8 cellular contexts compared by ENCODE assay signal in genomic region chr7:105269397-105269796, GRCh38.
DNase-seq lines count a peak whose midpoint lies in the region; ATAC-seq, FAIRE-seq and TF ChIP-seq lines count a peak whose summit lies in the region.

No MANE protein-coding gene starts in this region.

- H3K36me3 ChIP-seq in HUES48 (ENCODE audit: control insufficient read depth, insufficient read depth, low read length) (no peaks in the 10 kb centered on the region), vagina (no peaks in the 10 kb centered on the region)

- H3K27me3 ChIP-seq in HUES48 (ENCODE audit: control insufficient read depth, insufficient read depth, low read length) (no peaks in the 10 kb centered on the region), vagina (no peaks in the 10 kb centered on the region)

- DNase-seq in activated T-cell treated with anti-CD3 and anti-CD28 coated beads, Interleukin-2, amount 50 U/mL, for 4 hours = no peak
- DNase-seq in activated T-cell treated with anti-CD3 and anti-CD28 coated beads, Interleukin-2, amount 50 U/mL, for 48 hours = no peak
- DNase-seq in medulla oblongata (ENCODE audit: extremely low spot score) = peak; percentile 60
- DNase-seq in vagina (ENCODE audit: extremely low spot score in 2 of 2) = no peak
- DNase-seq in GM12891 (ENCODE audit: insufficient read length, low spot score) = no peak
- DNase-seq in NCI-H345 (lab: John Stamatoyannopoulos, UW) = no peak

- TF ChIP-seq POLR2A in vagina (IDR thresholded peaks at IDR 0.05) (no peak), GM12891 (IDR thresholded peaks at IDR 0.05; ENCODE audit: low read depth, low read length) (no peak)

- H3K9me3 Mint-ChIP-seq in activated T-cell treated with anti-CD3 and anti-CD28 coated beads, Interleukin-2, amount 50 U/mL, for 4 hours = no peaks in the 10 kb centered on the region
- H3K9me3 Mint-ChIP-seq in brain = no peaks in the 10 kb centered on the region

- H3K27ac Mint-ChIP-seq in brain = peak overlapping the region; percentile 91 to 99 (median 96)

- H3K4me3 Mint-ChIP-seq in activated T-cell treated with anti-CD3 and anti-CD28 coated beads, Interleukin-2, amount 50 U/mL, for 4 hours = peak overlapping the region; percentile 90
- H3K4me3 Mint-ChIP-seq in brain = peak overlapping the region; percentile 79 to 98 (median 89)

- H3K9ac ChIP-seq in HUES48 (ENCODE audit: low read depth, low read length) = no peak overlapping the region

- intact Hi-C loops in vagina (cut with DNase I) = no loop called here

- H3K27me3 Mint-ChIP-seq in activated T-cell treated with anti-CD3 and anti-CD28 coated beads, Interleukin-2, amount 50 U/mL, for 4 hours (ENCODE audit: low read depth) = no peaks in the 10 kb centered on the region
- peaks cover 5% of the 10 kb centered on the region for H3K27me3 Mint-ChIP-seq in brain

- no peak for TF ChIP-seq CTCF in brain (conservative IDR thresholded peaks at IDR 0.05)
- no peak for TF ChIP-seq CTCF in vagina (IDR thresholded peaks at IDR 0.05)

- no peaks in the 10 kb centered on the region for H3K36me3 Mint-ChIP-seq in activated T-cell treated with anti-CD3 and anti-CD28 coated beads, Interleukin-2, amount 50 U/mL, for 4 hours (ENCODE audit: insufficient read depth)
- no peaks in the 10 kb centered on the region for H3K36me3 Mint-ChIP-seq in brain

- FAIRE-seq in GM12891 (lab: Jason Lieb, UNC) = no peak

- H3K27ac ChIP-seq in HUES48 (ENCODE audit: low read depth, low read length) = peak overlapping the region; percentile 11
- peak overlapping the region; percentile 82 for H3K27ac ChIP-seq in vagina

- H3K9me3 ChIP-seq in HUES48 (ENCODE audit: control insufficient read depth, insufficient read depth, low read length) (no peaks in the 10 kb centered on the region), vagina (no peaks in the 10 kb centered on the region)

- H3K4me3 ChIP-seq in HUES48 (ENCODE audit: low read depth, low read length) = no peak overlapping the region
- peak overlapping the region; percentile 36 to 42 for H3K4me3 ChIP-seq in vagina

- H3K4me1 ChIP-seq in HUES48 (ENCODE audit: control insufficient read depth, insufficient read depth, low read length) (peaks cover 18% of the 10 kb centered on the region), vagina (peaks cover 41% of the 10 kb centered on the region)

- ATAC-seq in activated T-cell treated with anti-CD3 and anti-CD28 coated beads, Interleukin-2, amount 50 U/mL, for 4 hours = no peak

- peaks cover 64% of the 10 kb centered on the region for H3K4me1 Mint-ChIP-seq in activated T-cell treated with anti-CD3 and anti-CD28 coated beads, Interleukin-2, amount 50 U/mL, for 4 hours (ENCODE audit: low read depth)
- peaks cover 49% of the 10 kb centered on the region for H3K4me1 Mint-ChIP-seq in brain

TF ChIP-seq in GM12891, 5 proteins besides CTCF, POLR2A, EP300 and RAD21:
- TF ChIP-seq POLR2AphosphoS5 (IDR thresholded peaks at IDR 0.05; ENCODE audit: low read depth, low read length) = no peak
- no peak for TF ChIP-seq POU2F2 (IDR thresholded peaks at IDR 0.05; ENCODE audit: low read depth, low read length)
- TF ChIP-seq PAX5 (IDR thresholded peaks at IDR 0.05; ENCODE audit: insufficient read depth, low read length, severe bottlenecking) = no peak
- TF ChIP-seq TAF1 (IDR thresholded peaks at IDR 0.05; ENCODE audit: low read depth, low read length) = no peak
- no peak for TF ChIP-seq SPI1 (IDR thresholded peaks at IDR 0.05; ENCODE audit: low read depth, low read length)
